Comparison of ENCODE assay signal across 19 cellular contexts in genomic region chr17:66341462-66341861, GRCh38. TPM values are rescaled to one million over a fixed set of nuclear protein-coding genes. Genes with fewer than 3 reads are reported as not detected.
DNase-seq lines count a peak whose midpoint lies in the region; ATAC-seq, FAIRE-seq and TF ChIP-seq lines count a peak whose summit lies in the region.
"Had no signal": no experiment of that assay in that cellular context is flagged by ENCODE, and none has a peak within 500 bp of the region (broad histone marks: within the 10 kb centered on the region; RNA-seq: fewer than 3 reads in every experiment).

No MANE protein-coding gene starts in this region.

- H3K27me3 ChIP-seq in left lung (no peaks in the 10 kb centered on the region), small intestine (ENCODE audit: control insufficient read depth in 2 of 2, insufficient read depth in 2 of 2, low read length in 2 of 2) (no peaks in the 10 kb centered on the region), upper lobe of right lung (no peaks in the 10 kb centered on the region)
- H3K27me3 ChIP-seq: BLaER1 treated with 17β-estradiol and CSF1 and Interleukin-3, amounts not matched to agents 10 nM and 100 nM had no signal

- peaks cover 65% of the 10 kb centered on the region for H3K36me3 Mint-ChIP-seq in activated T-cell treated with anti-CD3 and anti-CD28 coated beads, Interleukin-2, amount 50 U/mL, for 24 hours (ENCODE audit: low read depth)
- H3K36me3 Mint-ChIP-seq: IgD-negative memory B cell had no signal

- peaks cover 72% of the 10 kb centered on the region for H3K4me1 Mint-ChIP-seq in activated T-cell treated with anti-CD3 and anti-CD28 coated beads, Interleukin-2, amount 50 U/mL, for 24 hours (ENCODE audit: low read depth)
- H3K4me1 Mint-ChIP-seq: IgD-negative memory B cell had no signal

- H3K36me3 ChIP-seq in left lung: no peaks in the 10 kb centered on the region
- no peaks in the 10 kb centered on the region for H3K36me3 ChIP-seq in small intestine (ENCODE audit: control insufficient read depth in 2 of 2, insufficient read depth in 2 of 2, low read length in 2 of 2)
- no peaks in the 10 kb centered on the region for H3K36me3 ChIP-seq in upper lobe of right lung

- TF ChIP-seq CTCF in left lung (IDR thresholded peaks at IDR 0.05) (no peak), upper lobe of right lung (IDR thresholded peaks at IDR 0.05) (no peak)

- H3K4me1 ChIP-seq in left lung (peaks cover 4 to 12% of the 10 kb centered on the region in 2 donors), small intestine (ENCODE audit: control insufficient read depth in 2 of 2, insufficient read depth in 1 of 2, low read depth in 1 of 2, low read length in 1 of 2) (peaks cover 13 to 17% of the 10 kb centered on the region in 2 donors), upper lobe of right lung (peaks cover 15% of the 10 kb centered on the region)

- no peak for FAIRE-seq in small intestine (lab: Jason Lieb, UNC)
- FAIRE-seq: G401.6, GM12892, RCC 7860 had no signal

- H3K9me3 ChIP-seq in left lung (no peaks in the 10 kb centered on the region), small intestine (ENCODE audit: control insufficient read depth, low read depth) (no peaks in the 10 kb centered on the region), upper lobe of right lung (no peaks in the 10 kb centered on the region)
- H3K9me3 ChIP-seq: BLaER1 treated with 17β-estradiol and CSF1 and Interleukin-3, amounts not matched to agents 10 nM and 100 nM had no signal

- H3K9me3 Mint-ChIP-seq in activated T-cell treated with anti-CD3 and anti-CD28 coated beads, Interleukin-2, amount 50 U/mL, for 24 hours: no peaks in the 10 kb centered on the region
- H3K9me3 Mint-ChIP-seq: IgD-negative memory B cell had no signal

- H3K4me3 ChIP-seq in left lung: no peak overlapping the region
- no peak overlapping the region for H3K4me3 ChIP-seq in small intestine (ENCODE audit: low read depth in 1 of 2, low read length in 2 of 2)
- no peak overlapping the region for H3K4me3 ChIP-seq in upper lobe of right lung
- H3K4me3 ChIP-seq: BLaER1 treated with 17β-estradiol and CSF1 and Interleukin-3, amounts not matched to agents 10 nM and 100 nM had no signal

- H3K27ac ChIP-seq in left lung: no peak overlapping the region
- no peak overlapping the region for H3K27ac ChIP-seq in small intestine (ENCODE audit: low read depth in 1 of 2, low read length in 1 of 2)
- no peak overlapping the region for H3K27ac ChIP-seq in upper lobe of right lung
- H3K27ac ChIP-seq: BLaER1 treated with 17β-estradiol and CSF1 and Interleukin-3, amounts not matched to agents 10 nM and 100 nM had no signal

- peak overlapping the region; percentile 40 for H3K27ac Mint-ChIP-seq in activated T-cell treated with anti-CD3 and anti-CD28 coated beads, Interleukin-2, amount 50 U/mL, for 24 hours
- H3K27ac Mint-ChIP-seq: IgD-negative memory B cell had no signal

- no peak overlapping the region for H3K4me3 Mint-ChIP-seq in activated T-cell treated with anti-CD3 and anti-CD28 coated beads, Interleukin-2, amount 50 U/mL, for 24 hours
- H3K4me3 Mint-ChIP-seq: IgD-negative memory B cell had no signal

- no peaks in the 10 kb centered on the region for H3K27me3 Mint-ChIP-seq in activated T-cell treated with anti-CD3 and anti-CD28 coated beads, Interleukin-2, amount 50 U/mL, for 24 hours

- intact Hi-C loops in left lung (cut with DNase I) (no loop called here), upper lobe of right lung (cut with DNase I) (no loop called here)

- no peak for DNase-seq in activated T-cell treated with anti-CD3 and anti-CD28 coated beads, Interleukin-2, amount 50 U/mL, for 24 hours
- no peak for DNase-seq in activated T-cell treated with anti-CD3 and anti-CD28 coated beads for 4 hours
- DNase-seq in HuH-7 (ENCODE audit: low spot score): peak; percentile 20
- DNase-seq in left lung: no peak
- DNase-seq in small intestine: peak; percentile 79
- DNase-seq in stimulated activated CD4-positive, alpha-beta T cell treated with anti-CD3 and anti-CD28 coated beads, Interleukin-2, amount 100 ng/mL, for 24 hours: no peak
- no peak for DNase-seq in upper lobe of right lung
- DNase-seq: 8988T, DMS79 treated with DMSO at 0.1 percent for 48 hours, GOT3, NCI-H187 treated with DMSO at 0.1 percent for 48 hours, NCI-H2171, SHP77 had no signal

- WGBS in small intestine, 3 donors: 16 to 59% (median 30%) methylated on average over 4 of the region's 4 CpGs

- ATAC-seq in left lung (peak; percentile 21), GM19395 (IDR thresholded peaks at IDR 0.05; ENCODE audit: unreplicated experiment) (no peak), upper lobe of right lung (no peak)

RNA-seq across cellular contexts. Expression of gene PRKCA, which starts 39.0 kb away (rescaled TPM):
- total RNA-seq in left lung (10 to 100 TPM; 20.6 to 30.4 TPM), upper lobe of right lung (43.4 TPM)
- polyA plus RNA-seq in small intestine: 10 to 100 TPM; 11.3 to 26.6 (median 20.5) TPM

Comparison
In these comparisons a context has a peak if more than half of its experiments do, and no peak if none do; other contexts are left out.
1. DNase-seq: peak in HuH-7 (single experiment) and small intestine (single experiment); none in activated T-cell treated with anti-CD3 and anti-CD28 coated beads, Interleukin-2, amount 50 U/mL, for 24 hours (single experiment), activated T-cell treated with anti-CD3 and anti-CD28 coated beads for 4 hours (single experiment), left lung (0 of 2), stimulated activated CD4-positive, alpha-beta T cell treated with anti-CD3 and anti-CD28 coated beads, Interleukin-2, amount 100 ng/mL, for 24 hours (0 of 2) and upper lobe of right lung (single experiment).